Comparison of ENCODE assay signal across 8 cellular contexts in the genomic region with DNA sequence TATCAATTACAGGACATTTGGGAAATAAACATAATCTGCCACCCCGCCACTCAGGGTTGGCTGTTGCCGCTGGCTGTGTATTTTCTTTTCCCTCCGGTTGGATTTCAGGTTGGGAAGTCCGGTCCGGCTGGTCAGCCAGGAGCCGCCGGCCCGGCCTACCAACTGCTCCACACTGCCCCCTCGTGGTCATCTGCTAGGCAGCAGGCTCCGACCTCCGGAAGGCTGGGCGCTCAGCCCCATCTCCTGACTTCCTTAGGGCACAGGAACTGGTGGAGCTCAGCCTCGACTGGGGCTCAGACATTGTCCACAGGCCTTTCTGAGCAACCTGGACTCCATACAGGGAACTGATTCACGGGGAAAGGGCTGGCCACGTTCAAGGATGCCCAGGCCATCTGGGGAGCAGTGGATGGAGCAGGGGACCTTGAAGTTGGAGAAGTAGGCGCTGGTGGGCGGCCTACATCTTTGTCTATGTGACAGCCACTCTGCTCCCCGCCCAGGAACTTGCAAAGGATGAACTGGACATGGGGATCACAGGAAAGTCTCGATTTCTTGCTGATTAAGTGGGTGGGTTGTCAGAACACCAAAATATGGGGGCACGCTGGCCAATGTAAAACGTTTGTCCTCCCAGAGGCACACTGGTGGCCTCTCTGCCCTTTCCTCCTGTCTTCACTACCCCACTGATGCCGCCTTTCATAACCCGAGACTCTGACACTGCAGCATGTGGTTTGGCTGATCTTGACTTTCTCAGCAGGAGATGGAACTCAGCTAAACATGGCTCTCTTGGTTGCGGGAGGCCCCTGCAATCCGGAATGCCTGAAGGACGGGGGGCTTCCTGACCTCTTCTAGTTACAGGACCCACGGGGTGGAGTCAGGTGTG. TPM values are rescaled to one million over a fixed set of nuclear protein-coding genes. Genes with fewer than 3 reads are reported as not detected.
DNase-seq lines count a peak whose midpoint lies in the region; ATAC-seq lines count a peak whose summit lies in the region.

No MANE protein-coding gene starts in this region.

- H3K9me3 Mint-ChIP-seq in activated naive CD4-positive, alpha-beta T cell treated with anti-CD3 and anti-CD28 coated beads, Interleukin-2, amount 50 U/mL, for 72 hours: no peaks in the 10 kb centered on the region

- DNase-seq in COLO668 (lab: John Stamatoyannopoulos, UW; ENCODE audit: unreplicated experiment) (peak; percentile 64), HPDE6-E6E7 (ENCODE audit: extremely low spot score) (peak; percentile 69), SKM-1 treated with dmso at 0.1 percent for 144 hours (lab: John Stamatoyannopoulos, UW; ENCODE audit: unreplicated experiment) (peak; percentile 19), head of caudate nucleus (peak in 41 of 42 donors; percentile 59 to 94 (median 84)), pons (ENCODE audit: low spot score) (peak; percentile 72), ureter (ENCODE audit: low spot score) (peak; percentile 90)
- peak; percentile 70 to 79 for DNase-seq in activated naive CD4-positive, alpha-beta T cell treated with anti-CD3 and anti-CD28 coated beads, Interleukin-2, amount 50 U/mL, for 72 hours (ENCODE audit: low spot score in 2 of 2)

- H3K36me3 Mint-ChIP-seq in activated naive CD4-positive, alpha-beta T cell treated with anti-CD3 and anti-CD28 coated beads, Interleukin-2, amount 50 U/mL, for 72 hours: no peaks in the 10 kb centered on the region

- peak; percentile 72 for ATAC-seq in GM19463 (IDR thresholded peaks at IDR 0.05; ENCODE audit: unreplicated experiment)
- ATAC-seq in activated naive CD4-positive, alpha-beta T cell treated with anti-CD3 and anti-CD28 coated beads, Interleukin-2, amount 50 U/mL, for 72 hours: peak; percentile 67 to 83

- intact Hi-C loops in head of caudate nucleus (cut with DNase I): no loop called here

- H3K27ac Mint-ChIP-seq in activated naive CD4-positive, alpha-beta T cell treated with anti-CD3 and anti-CD28 coated beads, Interleukin-2, amount 50 U/mL, for 72 hours: no peak overlapping the region

RNA-seq across cellular contexts. Expression of a gene that starts 43.7 kb away (rescaled TPM):
- total RNA-seq in activated naive CD4-positive, alpha-beta T cell treated with anti-CD3 and anti-CD28 coated beads, Interleukin-2, amount 50 U/mL, for 72 hours: not detected
- total RNA-seq in ureter: 0.70 TPM

Comparison
In these comparisons a context has a peak if more than half of its experiments do, and no peak if none do; other contexts are left out.
1. Peak in every context shown above with its lines: DNase-seq and ATAC-seq.
2. DNase-seq: peak in every context shown above with its lines; median percentile 90 in ureter; 84 in head of caudate nucleus; 74 in activated naive CD4-positive, alpha-beta T cell treated with anti-CD3 and anti-CD28 coated beads, Interleukin-2, amount 50 U/mL, for 72 hours; 72 in pons; 69 in HPDE6-E6E7; 64 in COLO668; 19 in SKM-1 treated with dmso at 0.1 percent for 144 hours.